18 cellular contexts compared by ENCODE assay signal in genomic region chr6:40558102-40558501, GRCh38. TPM values are rescaled to one million over a fixed set of nuclear protein-coding genes. Genes with fewer than 3 reads are reported as not detected.
"Had no signal": no experiment of that assay in that cellular context is flagged by ENCODE, and none has a peak within 500 bp of the region (broad histone marks: within the 10 kb centered on the region; RNA-seq: fewer than 3 reads in every experiment).

No MANE protein-coding gene starts in this region.

- H3K9ac ChIP-seq: SK-N-SH had no signal

- H3K9me3 ChIP-seq: SK-N-SH had no signal

- H3K27ac ChIP-seq: RWPE1 had no signal

- H3K4me2 ChIP-seq: SK-N-SH had no signal

- DNase-seq: KBM-7, NCI-H1092 treated with DMSO at 0.1 percent for 48 hours, NCI-H1436 treated with DMSO at 0.1 percent for 48 hours, NCI-H1694, NCI-H187 treated with DMSO at 0.1 percent for 48 hours, NCI-H2029 treated with DMSO at 0.1 percent for 48 hours, NCI-H2171 treated with DMSO at 0.1 percent for 48 hours, NCI-H345, NCI-H446 treated with DMSO at 0.1 percent for 48 hours, NCI-H510A treated with DMSO at 0.1 percent for 48 hours, NCI-H526, SHP77, SK-N-SH had no signal

RNA-seq across cellular contexts. Expression of gene LRFN2, which starts 29.1 kb away (rescaled TPM):
- total RNA-seq: HT-29, LHCN-M2, MCF 10A, SK-MEL-5 had no signal
